Comparison of ENCODE assay signal across 39 cellular contexts in the genomic region with DNA sequence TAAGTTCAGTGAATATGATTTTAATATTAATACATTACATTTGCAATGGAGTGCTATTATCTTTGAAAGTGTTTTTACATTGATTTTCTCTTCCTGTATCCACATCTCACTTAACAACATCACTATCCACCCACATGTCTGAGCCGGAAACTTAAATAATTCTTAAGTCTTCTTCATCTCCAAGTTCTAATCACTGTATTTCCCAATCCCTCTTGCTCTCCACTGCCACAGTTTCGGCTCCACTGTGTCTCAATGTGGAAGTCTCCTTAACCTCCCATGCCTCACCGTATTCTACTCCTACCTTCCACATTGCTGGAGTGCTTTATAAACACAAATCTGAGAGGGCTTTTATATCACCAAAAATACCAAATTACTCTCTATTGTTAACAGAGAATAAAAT. TPM values are rescaled to one million over a fixed set of nuclear protein-coding genes. Genes with fewer than 3 reads are reported as not detected.
"Had no signal": no experiment of that assay in that cellular context is flagged by ENCODE, and none has a peak within 500 bp of the region (broad histone marks: within the 10 kb centered on the region; RNA-seq: fewer than 3 reads in every experiment).

No MANE protein-coding gene starts in this region.

- H3K4me1 Mint-ChIP-seq: activated CD4-positive, alpha-beta memory T cell treated with anti-CD3 and anti-CD28 coated beads, Interleukin-2, amount 10 ng/mL, durations not matched to agents 7 days and 5 days; activated CD4-positive, alpha-beta T cell treated with anti-CD3 and anti-CD28 coated beads for 36 hours; activated CD4-positive, alpha-beta T cell treated with anti-CD3 and anti-CD28 coated beads, Interleukin-2, amount 10 ng/mL, durations not matched to agents 7 days and 5 days; activated CD8-positive, alpha-beta memory T cell treated with anti-CD3 and anti-CD28 coated beads, Interleukin-2, amount 10 ng/mL, durations not matched to agents 7 days and 5 days; activated naive CD4-positive, alpha-beta T cell treated with anti-CD3 and anti-CD28 coated beads, Interleukin-2, amount 10 ng/mL, durations not matched to agents 7 days and 5 days; activated naive CD4-positive, alpha-beta T cell treated with anti-CD3 and anti-CD28 coated beads, Interleukin-2, amount 50 U/mL, for 24 hours; central memory CD8-positive, alpha-beta T cell had no signal

- H3K36me3 ChIP-seq: ascending aorta, cardiac muscle cell, WERI-Rb-1 had no signal

- H3K4me3 ChIP-seq: ascending aorta, cardiac muscle cell had no signal

- H3K4me3 Mint-ChIP-seq: activated CD4-positive, alpha-beta memory T cell treated with anti-CD3 and anti-CD28 coated beads, Interleukin-2, amount 10 ng/mL, durations not matched to agents 7 days and 5 days; activated CD4-positive, alpha-beta T cell treated with anti-CD3 and anti-CD28 coated beads for 36 hours; activated CD4-positive, alpha-beta T cell treated with anti-CD3 and anti-CD28 coated beads, Interleukin-2, amount 10 ng/mL, durations not matched to agents 7 days and 5 days; activated CD8-positive, alpha-beta memory T cell treated with anti-CD3 and anti-CD28 coated beads, Interleukin-2, amount 10 ng/mL, durations not matched to agents 7 days and 5 days; activated CD8-positive, alpha-beta T cell treated with anti-CD3 and anti-CD28 coated beads, Interleukin-2, amount 10 ng/mL, durations not matched to agents 7 days and 5 days; activated naive CD4-positive, alpha-beta T cell treated with anti-CD3 and anti-CD28 coated beads, Interleukin-2, amount 10 ng/mL, durations not matched to agents 7 days and 5 days; activated naive CD4-positive, alpha-beta T cell treated with anti-CD3 and anti-CD28 coated beads, Interleukin-2, amount 50 U/mL, for 24 hours; activated naive CD8-positive, alpha-beta T cell; activated naive CD8-positive, alpha-beta T cell treated with anti-CD3 and anti-CD28 coated beads, Interleukin-2, amount 10 ng/mL, durations not matched to agents 7 days and 5 days; activated naive CD8-positive, alpha-beta T cell treated with anti-CD3 and anti-CD28 coated beads, Interleukin-2, amount 50 U/mL, for 24 hours; activated T-cell treated with anti-CD3 and anti-CD28 coated beads, Interleukin-2, amount 50 U/mL, for 24 hours; brain; central memory CD8-positive, alpha-beta T cell; T-helper 1 cell treated with Interleukin-12 subunit alpha and Interleukin-12 subunit beta and Interleukin-4 antibody, amounts not matched to agents 30 μg/mL and 1 μg/mL, for 36 hours; T-helper 2 cell treated with Interferon-gamma antibody and Interleukin-4, amounts not matched to agents 5 μg/mL and 100 μg/mL, for 36 hours; WTC11 had no signal

- H3K27ac Mint-ChIP-seq: activated CD4-positive, alpha-beta memory T cell treated with anti-CD3 and anti-CD28 coated beads, Interleukin-2, amount 10 ng/mL, durations not matched to agents 7 days and 5 days; activated CD4-positive, alpha-beta T cell treated with anti-CD3 and anti-CD28 coated beads for 36 hours; activated CD4-positive, alpha-beta T cell treated with anti-CD3 and anti-CD28 coated beads, Interleukin-2, amount 10 ng/mL, durations not matched to agents 7 days and 5 days; activated CD8-positive, alpha-beta memory T cell treated with anti-CD3 and anti-CD28 coated beads, Interleukin-2, amount 10 ng/mL, durations not matched to agents 7 days and 5 days; activated CD8-positive, alpha-beta T cell treated with anti-CD3 and anti-CD28 coated beads, Interleukin-2, amount 10 ng/mL, durations not matched to agents 7 days and 5 days; activated naive CD4-positive, alpha-beta T cell treated with anti-CD3 and anti-CD28 coated beads, Interleukin-2, amount 10 ng/mL, durations not matched to agents 7 days and 5 days; activated naive CD4-positive, alpha-beta T cell treated with anti-CD3 and anti-CD28 coated beads, Interleukin-2, amount 50 U/mL, for 24 hours; activated naive CD8-positive, alpha-beta T cell; activated naive CD8-positive, alpha-beta T cell treated with anti-CD3 and anti-CD28 coated beads, Interleukin-2, amount 10 ng/mL, durations not matched to agents 7 days and 5 days; activated naive CD8-positive, alpha-beta T cell treated with anti-CD3 and anti-CD28 coated beads, Interleukin-2, amount 50 U/mL, for 24 hours; activated T-cell treated with anti-CD3 and anti-CD28 coated beads, Interleukin-2, amount 50 U/mL, for 24 hours; activated T-helper 2 cell treated with anti-CD3 and anti-CD28 coated beads, Interferon-gamma antibody, Interleukin-2, Interleukin-4, amounts not matched to agents 10 μg/mL and 5 μg/mL and 100 μg/mL, durations not matched to agents 14 hours and 24 hours and 36 hours; brain; T-helper 1 cell treated with Interleukin-12 subunit alpha and Interleukin-12 subunit beta and Interleukin-4 antibody, amounts not matched to agents 30 μg/mL and 1 μg/mL, for 36 hours; T-helper 2 cell treated with Interferon-gamma antibody and Interleukin-4, amounts not matched to agents 5 μg/mL and 100 μg/mL, for 36 hours; WTC11 had no signal

- H3K4me1 ChIP-seq: ascending aorta had no signal

- DNase-seq: activated CD4-positive, alpha-beta memory T cell treated with anti-CD3 and anti-CD28 coated beads, Interleukin-2, amount 10 ng/mL, durations not matched to agents 7 days and 5 days; activated CD4-positive, alpha-beta T cell treated with anti-CD3 and anti-CD28 coated beads for 1 hour; activated CD4-positive, alpha-beta T cell treated with anti-CD3 and anti-CD28 coated beads for 36 hours; activated CD4-positive, alpha-beta T cell treated with anti-CD3 and anti-CD28 coated beads for 48 hours; activated CD4-positive, alpha-beta T cell treated with anti-CD3 and anti-CD28 coated beads, Interleukin-2, amount 10 ng/mL, durations not matched to agents 7 days and 5 days; activated CD4-positive, alpha-beta T cell treated with anti-CD3 and anti-CD28 coated beads, Interleukin-2, amount 50 U/mL, for 48 hours; activated CD4-positive, CD25-positive, alpha-beta regulatory T cell; activated CD8-positive, alpha-beta memory T cell treated with anti-CD3 and anti-CD28 coated beads for 24 hours; activated CD8-positive, alpha-beta memory T cell treated with anti-CD3 and anti-CD28 coated beads, Interleukin-2, amount 10 ng/mL, durations not matched to agents 7 days and 5 days; activated CD8-positive, alpha-beta memory T cell treated with anti-CD3 and anti-CD28 coated beads, Interleukin-2, amount 50 U/mL, for 48 hours; activated CD8-positive, alpha-beta T cell treated with anti-CD3 and anti-CD28 coated beads, Interleukin-2, amount 10 ng/mL, durations not matched to agents 7 days and 5 days; activated effector memory CD4-positive, alpha-beta T cell treated with Interleukin-2 at 50 U/mL for 16 hours; activated gamma-delta T cell; activated naive CD4-positive, alpha-beta T cell treated with anti-CD3 and anti-CD28 coated beads, Interleukin-2, amount 10 ng/mL, durations not matched to agents 7 days and 5 days; activated naive CD4-positive, alpha-beta T cell treated with Interleukin-2 at 50 U/mL for 16 hours; activated naive CD8-positive, alpha-beta T cell treated with anti-CD3 and anti-CD28 coated beads, Interleukin-2, amount 10 ng/mL, durations not matched to agents 7 days and 5 days; activated naive CD8-positive, alpha-beta T cell treated with anti-CD3 and anti-CD28 coated beads, Interleukin-2, amount 50 U/mL, for 24 hours; activated T-cell treated with anti-CD3 and anti-CD28 coated beads, Interleukin-2, amount 50 U/mL, for 24 hours; activated T-cell treated with anti-CD3 and anti-CD28 coated beads, Interleukin-2, amount 50 U/mL, for 48 hours; amygdala; anterior cingulate cortex; caudate nucleus; cerebellar nuclear complex; T-helper 1 cell; T-helper 2 cell; T-helper 9 cell; WERI-Rb-1 had no signal

- H3K9me3 Mint-ChIP-seq: activated CD4-positive, alpha-beta memory T cell treated with anti-CD3 and anti-CD28 coated beads, Interleukin-2, amount 10 ng/mL, durations not matched to agents 7 days and 5 days; activated CD4-positive, alpha-beta T cell treated with anti-CD3 and anti-CD28 coated beads, Interleukin-2, amount 10 ng/mL, durations not matched to agents 7 days and 5 days; activated naive CD4-positive, alpha-beta T cell treated with anti-CD3 and anti-CD28 coated beads, Interleukin-2, amount 10 ng/mL, durations not matched to agents 7 days and 5 days; activated naive CD4-positive, alpha-beta T cell treated with anti-CD3 and anti-CD28 coated beads, Interleukin-2, amount 50 U/mL, for 24 hours; activated naive CD8-positive, alpha-beta T cell treated with anti-CD3 and anti-CD28 coated beads, Interleukin-2, amount 10 ng/mL, durations not matched to agents 7 days and 5 days; activated naive CD8-positive, alpha-beta T cell treated with anti-CD3 and anti-CD28 coated beads, Interleukin-2, amount 50 U/mL, for 24 hours; activated T-cell treated with anti-CD3 and anti-CD28 coated beads, Interleukin-2, amount 50 U/mL, for 24 hours; activated T-helper 2 cell treated with anti-CD3 and anti-CD28 coated beads, Interferon-gamma antibody, Interleukin-2, Interleukin-4, amounts not matched to agents 10 μg/mL and 5 μg/mL and 100 μg/mL, durations not matched to agents 14 hours and 24 hours and 36 hours; brain; central memory CD8-positive, alpha-beta T cell; T-helper 1 cell treated with Interleukin-12 subunit alpha and Interleukin-12 subunit beta and Interleukin-4 antibody, amounts not matched to agents 30 μg/mL and 1 μg/mL, for 36 hours; T-helper 2 cell treated with Interferon-gamma antibody and Interleukin-4, amounts not matched to agents 5 μg/mL and 100 μg/mL, for 36 hours; WTC11 had no signal

- FAIRE-seq: bronchial epithelial cell, TTC549 had no signal

- H3K36me3 Mint-ChIP-seq: activated CD8-positive, alpha-beta memory T cell treated with anti-CD3 and anti-CD28 coated beads, Interleukin-2, amount 10 ng/mL, durations not matched to agents 7 days and 5 days; activated naive CD4-positive, alpha-beta T cell treated with anti-CD3 and anti-CD28 coated beads, Interleukin-2, amount 10 ng/mL, durations not matched to agents 7 days and 5 days; activated naive CD4-positive, alpha-beta T cell treated with anti-CD3 and anti-CD28 coated beads, Interleukin-2, amount 50 U/mL, for 24 hours; activated naive CD8-positive, alpha-beta T cell; activated naive CD8-positive, alpha-beta T cell treated with anti-CD3 and anti-CD28 coated beads, Interleukin-2, amount 10 ng/mL, durations not matched to agents 7 days and 5 days; brain; WTC11 had no signal

- H3K27ac ChIP-seq: ascending aorta, cardiac muscle cell, WERI-Rb-1 had no signal

- H3K9me3 ChIP-seq: ascending aorta had no signal

- H3K27me3 ChIP-seq: ascending aorta, cardiac muscle cell had no signal

RNA-seq across cellular contexts. Expression of a gene that starts 25.3 kb away (rescaled TPM):
- total RNA-seq: activated CD4-positive, alpha-beta memory T cell treated with anti-CD3 and anti-CD28 coated beads, Interleukin-2, amount 10 ng/mL, durations not matched to agents 7 days and 5 days; activated CD4-positive, alpha-beta T cell treated with anti-CD3 and anti-CD28 coated beads for 36 hours; activated CD4-positive, alpha-beta T cell treated with anti-CD3 and anti-CD28 coated beads, Interleukin-2, amount 10 ng/mL, durations not matched to agents 7 days and 5 days; activated CD8-positive, alpha-beta memory T cell treated with anti-CD3 and anti-CD28 coated beads, Interleukin-2, amount 10 ng/mL, durations not matched to agents 7 days and 5 days; activated CD8-positive, alpha-beta T cell treated with anti-CD3 and anti-CD28 coated beads, Interleukin-2, amount 10 ng/mL, durations not matched to agents 7 days and 5 days; activated naive CD8-positive, alpha-beta T cell treated with anti-CD3 and anti-CD28 coated beads, Interleukin-2, amount 10 ng/mL, durations not matched to agents 7 days and 5 days; activated T-helper 2 cell treated with anti-CD3 and anti-CD28 coated beads, Interferon-gamma antibody, Interleukin-2, Interleukin-4, amounts not matched to agents 10 μg/mL and 5 μg/mL and 100 μg/mL, durations not matched to agents 14 hours and 24 hours and 36 hours; bronchial epithelial cell had no signal
